Comparison of ENCODE assay signal across 12 cellular contexts in the genomic region with DNA sequence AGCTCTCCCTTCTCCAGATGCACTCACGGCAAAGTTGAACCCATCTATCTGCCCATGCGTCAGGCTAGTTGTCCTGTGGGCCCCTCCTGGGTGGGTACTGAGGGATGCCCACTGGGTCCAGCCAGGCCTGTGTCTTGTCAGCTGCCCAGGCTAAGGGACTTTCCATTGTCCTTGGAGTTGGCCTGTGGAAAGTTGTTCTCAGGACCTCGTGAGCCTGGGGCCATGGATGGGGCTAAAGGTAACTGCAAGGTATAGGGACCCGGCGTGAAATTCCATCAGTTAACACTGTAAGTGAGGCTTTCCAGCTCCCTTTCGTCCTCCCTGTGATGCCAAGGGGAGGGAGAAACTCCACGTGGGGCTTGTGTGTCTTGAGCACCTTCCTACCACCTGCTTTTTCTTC.
DNase-seq lines count a peak whose midpoint lies in the region; ATAC-seq and TF ChIP-seq lines count a peak whose summit lies in the region.
"Had no signal": no experiment of that assay in that cellular context is flagged by ENCODE, and none has a peak within 500 bp of the region (broad histone marks: within the 10 kb centered on the region; RNA-seq: fewer than 3 reads in every experiment).

No MANE protein-coding gene starts in this region.

- intact Hi-C loops in IMR-90 (cut with micrococcal nuclease), result no loop called here
- intact Hi-C loops in upper lobe of right lung (cut with DNase I), result no loop called here

- H3K27ac ChIP-seq in IMR-90 (ENCODE audit: insufficient read depth, low read length) (no peak overlapping the region), RWPE2 (ENCODE audit: poor library complexity, severe bottlenecking) (no peak overlapping the region), upper lobe of right lung (no peak overlapping the region)

- no peak overlapping the region for H2BK5ac ChIP-seq in IMR-90 (ENCODE audit: low read depth, low read length, poor library complexity, severe bottlenecking)

- no CpG with 5 or more reads among the region's 7 CpGs for WGBS in IMR-90 (ENCODE audit: extremely low coverage in 2 of 2, insufficient read length in 1 of 2), 2 experiments

- H3K14ac ChIP-seq in IMR-90 (replicated peaks; ENCODE audit: low read depth, low read length), result no peak overlapping the region

- peaks cover 32% of the 10 kb centered on the region for H3K9me1 ChIP-seq in IMR-90 (ENCODE audit: insufficient read depth, low read length)

- H3K27me3 ChIP-seq in IMR-90 (ENCODE audit: control insufficient read depth, insufficient read depth, low read length) (no peaks in the 10 kb centered on the region), RWPE2 (ENCODE audit: insufficient read depth, poor library complexity, severe bottlenecking) (no peaks in the 10 kb centered on the region), upper lobe of right lung (no peaks in the 10 kb centered on the region)

- in situ Hi-C loops in IMR-90 (cut with MboI; ENCODE audit: low sequenced_read_pairs), result no loop called here

- H3K4me1 ChIP-seq in IMR-90 (ENCODE audit: control insufficient read depth, insufficient read depth, low read length) (peaks cover 29% of the 10 kb centered on the region), RWPE2 (ENCODE audit: insufficient read depth, poor library complexity, severe bottlenecking) (peaks cover 33% of the 10 kb centered on the region), upper lobe of right lung (peaks cover 42% of the 10 kb centered on the region)
- H3K4me1 ChIP-seq: HAP-1 had no signal

- CTCF ChIA-PET in IMR-90 (lab: Yijun Ruan, JAX), result interaction anchor here (0.6 kb wide), 1 partner anchor 262 kb away, joined by 3 read pairs; no protein-coding TSS in a partner anchor

- peak overlapping the region; percentile 11; the same call in 1 of the 2 replicates for H3K4ac ChIP-seq in IMR-90 (ENCODE audit: low read depth, low read length)

- H2AK5ac ChIP-seq in IMR-90 (ENCODE audit: low read depth, low read length), result peak overlapping the region; percentile 13

- peak overlapping the region; percentile 32 for H2BK20ac ChIP-seq in IMR-90 (ENCODE audit: low read depth, low read length)

- dilution Hi-C loops in IMR-90 (cut with HindIII; ENCODE audit: low sequenced_read_pairs, unreplicated experiment), result no loop called here

- H2AK9ac ChIP-seq in IMR-90 (replicated peaks; ENCODE audit: low read depth, low read length, poor library complexity), result no peak overlapping the region

- no peaks in the 10 kb centered on the region for H3K9me3 ChIP-seq in IMR-90 (ENCODE audit: control insufficient read depth, insufficient read depth, low read length)
- H3K9me3 ChIP-seq in RWPE2 (ENCODE audit: severe bottlenecking), result no peaks in the 10 kb centered on the region
- H3K9me3 ChIP-seq in upper lobe of right lung, result no peaks in the 10 kb centered on the region
- H3K9me3 ChIP-seq: HAP-1 had no signal

- no peak overlapping the region for H3K18ac ChIP-seq in IMR-90 (ENCODE audit: low read depth, low read length)

- H3K9ac ChIP-seq in IMR-90 (ENCODE audit: low read depth, low read length), result no peak overlapping the region

- DNase-seq in IMR-90, result no peak
- DNase-seq in RWPE2 (ENCODE audit: low spot score), result peak; percentile 77
- peak; percentile 37 for DNase-seq in mesenteric fat pad (ENCODE audit: low spot score)
- peak; percentile 21 for DNase-seq in upper lobe of right lung
- DNase-seq in GM20000 (ENCODE audit: low spot score), result no peak
- DNase-seq: CD8-positive, alpha-beta T cell; COR-L47; EL had no signal

- TF ChIP-seq POLR2A in IMR-90 (IDR thresholded peaks at IDR 0.05; ENCODE audit: low read depth, low read length), result no peak

- H2BK15ac ChIP-seq in IMR-90 (ENCODE audit: low read depth, low read length), result peak overlapping the region; percentile 15; the same call in 1 of the 3 replicates

- POLR2A ChIA-PET in IMR-90 (lab: Charles Lee; ENCODE audit: unreplicated experiment), result interaction anchor here (0.6 kb wide), 1 partner anchor 151 kb away, joined by 3 read pairs; no protein-coding TSS in a partner anchor

- no peaks in the 10 kb centered on the region for H4K20me1 ChIP-seq in IMR-90 (ENCODE audit: insufficient read depth, low read length)

- no peak overlapping the region for H3K23ac ChIP-seq in IMR-90 (ENCODE audit: low read depth, low read length)

- no TSS peak for BruUV-seq in IMR-90 (replicated peaks; lab: Mats Ljungman, UMichigan)

- H2BK120ac ChIP-seq in IMR-90 (ENCODE audit: low read depth, low read length), result no peak overlapping the region

- no peak for TF ChIP-seq RAD21 in IMR-90 (IDR thresholded peaks at IDR 0.05; ENCODE audit: low read length)

- no peak overlapping the region for H4K5ac ChIP-seq in IMR-90 (ENCODE audit: low read depth, low read length)

- ATAC-seq in IMR-90 (ENCODE audit: low read depth), result no peak
- no peak for ATAC-seq in RWPE2 (ENCODE audit: low read depth)
- ATAC-seq in upper lobe of right lung, result no peak
- ATAC-seq in HG03045 (IDR thresholded peaks at IDR 0.05; ENCODE audit: unreplicated experiment), result no peak
- no peak for ATAC-seq in HG03521 (IDR thresholded peaks at IDR 0.05; ENCODE audit: unreplicated experiment)
- ATAC-seq: A549; CD8-positive, alpha-beta T cell had no signal

- H3K79me1 ChIP-seq in IMR-90 (ENCODE audit: low read depth in 1 of 2, low read length in 2 of 2), result peaks cover 0 to 20% of the 10 kb centered on the region in 2 experiments; a peak in 2 of 4 replicates

- no peak overlapping the region for H4K91ac ChIP-seq in IMR-90 (ENCODE audit: insufficient read depth, low read depth, low read length)

- H3K36me3 ChIP-seq in IMR-90 (ENCODE audit: control insufficient read depth, insufficient read depth, low read length) (no peaks in the 10 kb centered on the region), RWPE2 (ENCODE audit: low read depth) (no peaks in the 10 kb centered on the region), upper lobe of right lung (no peaks in the 10 kb centered on the region)
- H3K36me3 ChIP-seq: HAP-1 had no signal

- H3K4me3 ChIP-seq in IMR-90 (ENCODE audit: insufficient read depth, low read depth, low read length) (no peak overlapping the region), RWPE2 (ENCODE audit: severe bottlenecking) (no peak overlapping the region), upper lobe of right lung (no peak overlapping the region)
- H3K4me3 ChIP-seq: A549, HAP-1 had no signal

- no peak overlapping the region for H3K56ac ChIP-seq in IMR-90 (ENCODE audit: extremely low read depth, insufficient read depth, low read length)

- H2AFZ ChIP-seq in IMR-90 (replicated peaks; ENCODE audit: low read length, poor library complexity), result no peak overlapping the region

- no peak overlapping the region for H4K8ac ChIP-seq in IMR-90 (ENCODE audit: low read depth in 2 of 2, low read length in 2 of 2)

- TF ChIP-seq CTCF in IMR-90 (conservative IDR thresholded peaks at IDR 0.05; ENCODE audit: low read depth, low read length) (no peak), RWPE2 (IDR thresholded peaks at IDR 0.05; ENCODE audit: poor library complexity, severe bottlenecking) (no peak), upper lobe of right lung (IDR thresholded peaks at IDR 0.05) (no peak), GM20000 (IDR thresholded peaks at IDR 0.05; ENCODE audit: extremely low read depth, missing control alignments) (no peak)

- H3K4me2 ChIP-seq in IMR-90 (ENCODE audit: low read depth, low read length), result no peak overlapping the region
- H3K4me2 ChIP-seq: A549 had no signal

TF ChIP-seq in IMR-90, 13 proteins besides CTCF, POLR2A, EP300 and RAD21:
- TF ChIP-seq, protein P1, sequence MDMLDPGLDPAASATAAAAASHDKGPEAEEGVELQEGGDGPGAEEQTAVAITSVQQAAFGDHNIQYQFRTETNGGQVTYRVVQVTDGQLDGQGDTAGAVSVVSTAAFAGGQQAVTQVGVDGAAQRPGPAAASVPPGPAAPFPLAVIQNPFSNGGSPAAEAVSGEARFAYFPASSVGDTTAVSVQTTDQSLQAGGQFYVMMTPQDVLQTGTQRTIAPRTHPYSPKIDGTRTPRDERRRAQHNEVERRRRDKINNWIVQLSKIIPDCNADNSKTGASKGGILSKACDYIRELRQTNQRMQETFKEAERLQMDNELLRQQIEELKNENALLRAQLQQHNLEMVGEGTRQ (IDR thresholded peaks at IDR 0.05; ENCODE audit: low read depth, low read length), result no peak
- TF ChIP-seq, protein P2, sequence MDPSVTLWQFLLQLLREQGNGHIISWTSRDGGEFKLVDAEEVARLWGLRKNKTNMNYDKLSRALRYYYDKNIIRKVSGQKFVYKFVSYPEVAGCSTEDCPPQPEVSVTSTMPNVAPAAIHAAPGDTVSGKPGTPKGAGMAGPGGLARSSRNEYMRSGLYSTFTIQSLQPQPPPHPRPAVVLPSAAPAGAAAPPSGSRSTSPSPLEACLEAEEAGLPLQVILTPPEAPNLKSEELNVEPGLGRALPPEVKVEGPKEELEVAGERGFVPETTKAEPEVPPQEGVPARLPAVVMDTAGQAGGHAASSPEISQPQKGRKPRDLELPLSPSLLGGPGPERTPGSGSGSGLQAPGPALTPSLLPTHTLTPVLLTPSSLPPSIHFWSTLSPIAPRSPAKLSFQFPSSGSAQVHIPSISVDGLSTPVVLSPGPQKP (IDR thresholded peaks at IDR 0.05; ENCODE audit: borderline replicate concordance, low read depth, low read length), result no peak
- TF ChIP-seq FOS (IDR thresholded peaks at IDR 0.05; ENCODE audit: low read depth, low read length) (no peak), CHD1 (IDR thresholded peaks at IDR 0.05; ENCODE audit: low read depth, low read length) (no peak), RCOR1 (IDR thresholded peaks at IDR 0.05; ENCODE audit: insufficient replicate concordance, low read length) (no peak), MAFK (IDR thresholded peaks at IDR 0.05; ENCODE audit: low read depth, low read length) (no peak), RFX5 (IDR thresholded peaks at IDR 0.05; ENCODE audit: low read depth, low read length) (no peak), MXI1 (IDR thresholded peaks at IDR 0.05; ENCODE audit: borderline replicate concordance, low read depth, low read length) (no peak), BHLHE40 (IDR thresholded peaks at IDR 0.05; ENCODE audit: low read depth, low read length) (no peak), SMC3 (IDR thresholded peaks at IDR 0.05; ENCODE audit: low read depth, low read length) (no peak), CEBPB (IDR thresholded peaks at IDR 0.05; ENCODE audit: low read depth, low read length) (no peak)

Comparison
In these comparisons a context has a peak if more than half of its experiments do, and no peak if none do; other contexts are left out.
1. DNase-seq: peak in RWPE2 (single experiment), mesenteric fat pad (single experiment) and upper lobe of right lung (single experiment); none in IMR-90 (single experiment) and GM20000 (single experiment).